Comparison of ENCODE assay signal across 8 cellular contexts in genomic region chr4:103019319-103020124, GRCh38.
A peak's percentile ranks its signal among the peaks of the same experiment; 100 is the strongest.
DNase-seq lines count a peak whose midpoint lies in the region; ATAC-seq and FAIRE-seq lines count a peak whose summit lies in the region.

SLC9B1 (minus strand) TSS chr4:103019705; CDS start chr4:102991711, 27,994 bp downstream.

- peak; percentile 93 for DNase-seq in AG08396 (ENCODE audit: low spot score)
- peak; percentile 86 for DNase-seq in NCI-H345 (lab: John Stamatoyannopoulos, UW)
- DNase-seq in activated CD4-positive, alpha-beta T cell treated with anti-CD3 and anti-CD28 coated beads for 4 hours, result peak; percentile 94
- DNase-seq in stimulated activated CD4-positive, alpha-beta T cell treated with anti-CD3 and anti-CD28 coated beads, Interleukin-2, amount 100 ng/mL, for 24 hours, result peak; percentile 95 to 96

- H3K27ac ChIP-seq in layer of hippocampus (ENCODE audit: low read depth, low read length), result peak within 1 kb of the TSS; percentile 69

- peak; percentile 79 for FAIRE-seq in colon (lab: Jason Lieb, UNC)

- peak; percentile 92 for ATAC-seq in GM18873 (IDR thresholded peaks at IDR 0.05; ENCODE audit: low FRiP score, unreplicated experiment)
- peak; percentile 97 for ATAC-seq in HG03135 (IDR thresholded peaks at IDR 0.05; ENCODE audit: unreplicated experiment)

- no peaks in the 10 kb centered on the region for H3K27me3 ChIP-seq in layer of hippocampus (ENCODE audit: control insufficient read depth, insufficient read depth, low read length)

Comparison
In these comparisons a context has a peak if more than half of its experiments do, and no peak if none do; other contexts are left out.
1. Peak in every context shown above with its lines: DNase-seq, ATAC-seq and H3K27ac ChIP-seq.